In genomic region chr1:35386290-35386689, GRCh38 we compare ENCODE assay signal across 21 cellular contexts.
"Had no signal": no experiment of that assay in that cellular context is flagged by ENCODE, and none has a peak within 500 bp of the region (broad histone marks: within the 10 kb centered on the region; RNA-seq: fewer than 3 reads in every experiment).

No MANE protein-coding gene starts in this region.

- H3K9me3 Mint-ChIP-seq: activated CD4-positive, alpha-beta T cell treated with anti-CD3 and anti-CD28 coated beads, Interleukin-2, amount 10 ng/mL, durations not matched to agents 7 days and 5 days; activated naive CD8-positive, alpha-beta T cell treated with anti-CD3 and anti-CD28 coated beads for 36 hours; activated T-cell treated with anti-CD3 and anti-CD28 coated beads, Interleukin-2, amount 50 U/mL, for 4 hours; activated T-helper 2 cell treated with anti-CD3 and anti-CD28 coated beads, Interferon-gamma antibody, Interleukin-2, Interleukin-4, amounts not matched to agents 10 μg/mL and 5 μg/mL and 100 μg/mL, durations not matched to agents 14 hours and 24 hours and 36 hours; immature natural killer cell; natural killer cell; stimulated activated naive CD8-positive, alpha-beta T cell treated with anti-CD3 and anti-CD28 coated beads, Interleukin-15, amount 100 ng/mL, for 72 hours; T-helper 1 cell treated with Interleukin-12 subunit alpha and Interleukin-12 subunit beta and Interleukin-4 antibody, amounts not matched to agents 30 μg/mL and 1 μg/mL, for 36 hours had no signal

- H3K36me3 Mint-ChIP-seq: natural killer cell had no signal

- DNase-seq: activated CD4-positive, alpha-beta T cell treated with anti-CD3 and anti-CD28 coated beads, Interleukin-2, amount 10 ng/mL, durations not matched to agents 7 days and 5 days; activated CD4-positive, CD25-positive, alpha-beta regulatory T cell treated with anti-CD3 and anti-CD28 coated beads, Interleukin-2, amount 50 U/mL, for 72 hours; activated naive CD4-positive, alpha-beta T cell treated with Interleukin-2 at 50 U/mL for 16 hours; activated naive CD8-positive, alpha-beta T cell treated with anti-CD3 and anti-CD28 coated beads for 36 hours; activated T-cell treated with anti-CD3 and anti-CD28 coated beads, Interleukin-2, amount 50 U/mL, for 4 hours; cortex of kidney; foreskin fibroblast; immature natural killer cell; midbrain; natural killer cell; occipital lobe; posterior cingulate gyrus; right lobe of liver; stimulated activated CD4-positive, alpha-beta T cell treated with anti-CD3 and anti-CD28 coated beads, Interleukin-1b, Interleukin-23, amount 100 ng/mL, for 48 hours; stimulated activated naive CD8-positive, alpha-beta T cell treated with anti-CD3 and anti-CD28 coated beads, Interleukin-15, amount 100 ng/mL, for 72 hours; uterus had no signal

- H3K4me1 Mint-ChIP-seq: activated CD4-positive, alpha-beta T cell treated with anti-CD3 and anti-CD28 coated beads, Interleukin-2, amount 10 ng/mL, durations not matched to agents 7 days and 5 days; activated naive CD8-positive, alpha-beta T cell treated with anti-CD3 and anti-CD28 coated beads for 36 hours; immature natural killer cell; natural killer cell; stimulated activated naive CD8-positive, alpha-beta T cell treated with anti-CD3 and anti-CD28 coated beads, Interleukin-15, amount 100 ng/mL, for 72 hours had no signal

- H3K9me3 ChIP-seq: breast epithelium, right lobe of liver, tibial nerve, uterus had no signal

- ATAC-seq: activated T-cell treated with anti-CD3 and anti-CD28 coated beads, Interleukin-2, amount 50 U/mL, for 4 hours; left lobe of liver; natural killer cell; right lobe of liver; stimulated activated naive CD8-positive, alpha-beta T cell treated with anti-CD3 and anti-CD28 coated beads, Interleukin-15, amount 100 ng/mL, for 72 hours had no signal

- H3K27me3 Mint-ChIP-seq: activated CD4-positive, alpha-beta T cell treated with anti-CD3 and anti-CD28 coated beads, Interleukin-2, amount 10 ng/mL, durations not matched to agents 7 days and 5 days; activated naive CD8-positive, alpha-beta T cell treated with anti-CD3 and anti-CD28 coated beads for 36 hours; stimulated activated naive CD8-positive, alpha-beta T cell treated with anti-CD3 and anti-CD28 coated beads, Interleukin-15, amount 100 ng/mL, for 72 hours had no signal

- H3K4me3 Mint-ChIP-seq: activated CD4-positive, alpha-beta T cell treated with anti-CD3 and anti-CD28 coated beads, Interleukin-2, amount 10 ng/mL, durations not matched to agents 7 days and 5 days; activated naive CD8-positive, alpha-beta T cell treated with anti-CD3 and anti-CD28 coated beads for 36 hours; activated T-cell treated with anti-CD3 and anti-CD28 coated beads, Interleukin-2, amount 50 U/mL, for 4 hours; immature natural killer cell; natural killer cell; stimulated activated naive CD8-positive, alpha-beta T cell treated with anti-CD3 and anti-CD28 coated beads, Interleukin-15, amount 100 ng/mL, for 72 hours; T-helper 1 cell treated with Interleukin-12 subunit alpha and Interleukin-12 subunit beta and Interleukin-4 antibody, amounts not matched to agents 30 μg/mL and 1 μg/mL, for 36 hours had no signal

- H3K27ac Mint-ChIP-seq: activated CD4-positive, alpha-beta T cell treated with anti-CD3 and anti-CD28 coated beads, Interleukin-2, amount 10 ng/mL, durations not matched to agents 7 days and 5 days; activated naive CD8-positive, alpha-beta T cell treated with anti-CD3 and anti-CD28 coated beads for 36 hours; activated T-helper 2 cell treated with anti-CD3 and anti-CD28 coated beads, Interferon-gamma antibody, Interleukin-2, Interleukin-4, amounts not matched to agents 10 μg/mL and 5 μg/mL and 100 μg/mL, durations not matched to agents 14 hours and 24 hours and 36 hours; immature natural killer cell; natural killer cell; stimulated activated naive CD8-positive, alpha-beta T cell treated with anti-CD3 and anti-CD28 coated beads, Interleukin-15, amount 100 ng/mL, for 72 hours; T-helper 1 cell treated with Interleukin-12 subunit alpha and Interleukin-12 subunit beta and Interleukin-4 antibody, amounts not matched to agents 30 μg/mL and 1 μg/mL, for 36 hours had no signal
